In genomic region chr18:36583155-36583745, GRCh38 we compare ENCODE assay signal across 15 cellular contexts.
A peak's percentile ranks its signal among the peaks of the same experiment; 100 is the strongest.
DNase-seq lines count a peak whose midpoint lies in the region; ATAC-seq and FAIRE-seq lines count a peak whose summit lies in the region.
"Had no signal": no experiment of that assay in that cellular context is flagged by ENCODE, and none has a peak within 500 bp of the region (broad histone marks: within the 10 kb centered on the region; RNA-seq: fewer than 3 reads in every experiment).

No MANE protein-coding gene starts in this region.

- no peak overlapping the region for H3K23ac ChIP-seq in mesendoderm (ENCODE audit: low read length)

- H3K27ac ChIP-seq in mesendoderm (ENCODE audit: low read depth, low read length) = no peak overlapping the region
- H3K27ac ChIP-seq: BLaER1 had no signal

- no peaks in the 10 kb centered on the region for H3K79me1 ChIP-seq in mesendoderm (ENCODE audit: low read length)

- ATAC-seq in HG02852 (IDR thresholded peaks at IDR 0.05; ENCODE audit: unreplicated experiment) (peak; percentile 86), HG02571 (IDR thresholded peaks at IDR 0.05; ENCODE audit: unreplicated experiment) (no peak)
- ATAC-seq: naive thymus-derived CD8-positive, alpha-beta T cell; Panc1 had no signal

- no peak overlapping the region for H2BK15ac ChIP-seq in mesendoderm (replicated peaks; ENCODE audit: low read depth)

- H3K4me1 ChIP-seq in mesendoderm (ENCODE audit: control insufficient read depth, low read depth, low read length) = peaks cover 3% of the 10 kb centered on the region
- H3K4me1 ChIP-seq: BLaER1 had no signal

- DNase-seq in GM18507 (ENCODE audit: extremely low spot score, insufficient read length, low read depth) (no peak), astrocyte of the hippocampus (ENCODE audit: low read depth, low spot score) (peak; percentile 25), mesendoderm (peak; percentile 84), ureter (ENCODE audit: low spot score) (no peak)
- DNase-seq in stimulated activated CD4-positive, alpha-beta T cell treated with anti-CD3 and anti-CD28 coated beads, Interleukin-2, amount 100 ng/mL, for 48 hours = no peak
- no peak for DNase-seq in NK-92 treated with Interleukin-12 subunit alpha and Interleukin-12 subunit beta, amount 100 ng/mL, for 24 hours (lab: John Stamatoyannopoulos, UW)
- DNase-seq: erythroblast; kidney; naive thymus-derived CD8-positive, alpha-beta T cell; NCI-H2081 treated with DMSO at 0.1 percent for 48 hours; T-helper 9 cell had no signal

- H2AK5ac ChIP-seq in mesendoderm (ENCODE audit: low read length) = no peak overlapping the region

- H2BK5ac ChIP-seq in mesendoderm (ENCODE audit: low read length) = no peak overlapping the region

- peak; percentile 62 for FAIRE-seq in GM18507 (lab: Jason Lieb, UNC)
- FAIRE-seq: kidney had no signal

- H3K56ac ChIP-seq in mesendoderm (ENCODE audit: low read length) = no peak overlapping the region

- no peak overlapping the region for H4K8ac ChIP-seq in mesendoderm (ENCODE audit: low read depth, low read length)

- no peaks in the 10 kb centered on the region for H3K79me2 ChIP-seq in mesendoderm (ENCODE audit: control insufficient read depth, insufficient read depth, low read length)

- H3K36me3 ChIP-seq in mesendoderm (ENCODE audit: control insufficient read depth, insufficient read depth, low read length) = no peaks in the 10 kb centered on the region
- H3K36me3 ChIP-seq: BLaER1 had no signal

- H4K5ac ChIP-seq in mesendoderm (ENCODE audit: low read length) = no peak overlapping the region

- H2BK120ac ChIP-seq in mesendoderm (ENCODE audit: low read depth, low read length) = no peak overlapping the region

- H3K18ac ChIP-seq in mesendoderm (ENCODE audit: low read length) = no peak overlapping the region

- no peaks in the 10 kb centered on the region for H3K27me3 ChIP-seq in mesendoderm (ENCODE audit: insufficient read depth, low read length, poor library complexity)
- H3K27me3 ChIP-seq: BLaER1 had no signal

- H3K4me3 ChIP-seq in mesendoderm (ENCODE audit: low read length) = no peak overlapping the region
- H3K4me3 ChIP-seq: BLaER1 had no signal

- no peak overlapping the region for H3K4me2 ChIP-seq in mesendoderm (ENCODE audit: low read length)
- H3K4me2 ChIP-seq: BLaER1 had no signal

- no peak overlapping the region for H3K4ac ChIP-seq in mesendoderm (ENCODE audit: low read depth, low read length)

- no peak overlapping the region for H3K9ac ChIP-seq in mesendoderm (ENCODE audit: low read length)
- H3K9ac ChIP-seq: BLaER1 had no signal

- WGBS in mesendoderm (ENCODE audit: extremely low coverage, insufficient coverage, low lambda C conversion rate) = no CpG with 5 or more reads among the region's 5 CpGs

Comparison
In these comparisons a context has a peak if more than half of its experiments do, and no peak if none do; other contexts are left out.
1. DNase-seq: peak in astrocyte of the hippocampus (single experiment) and mesendoderm (single experiment); none in GM18507 (single experiment), stimulated activated CD4-positive, alpha-beta T cell treated with anti-CD3 and anti-CD28 coated beads, Interleukin-2, amount 100 ng/mL, for 48 hours (0 of 2), ureter (single experiment) and NK-92 treated with Interleukin-12 subunit alpha and Interleukin-12 subunit beta, amount 100 ng/mL, for 24 hours (single experiment).